ENCODE assay signal across 25 cellular contexts in the genomic region with DNA sequence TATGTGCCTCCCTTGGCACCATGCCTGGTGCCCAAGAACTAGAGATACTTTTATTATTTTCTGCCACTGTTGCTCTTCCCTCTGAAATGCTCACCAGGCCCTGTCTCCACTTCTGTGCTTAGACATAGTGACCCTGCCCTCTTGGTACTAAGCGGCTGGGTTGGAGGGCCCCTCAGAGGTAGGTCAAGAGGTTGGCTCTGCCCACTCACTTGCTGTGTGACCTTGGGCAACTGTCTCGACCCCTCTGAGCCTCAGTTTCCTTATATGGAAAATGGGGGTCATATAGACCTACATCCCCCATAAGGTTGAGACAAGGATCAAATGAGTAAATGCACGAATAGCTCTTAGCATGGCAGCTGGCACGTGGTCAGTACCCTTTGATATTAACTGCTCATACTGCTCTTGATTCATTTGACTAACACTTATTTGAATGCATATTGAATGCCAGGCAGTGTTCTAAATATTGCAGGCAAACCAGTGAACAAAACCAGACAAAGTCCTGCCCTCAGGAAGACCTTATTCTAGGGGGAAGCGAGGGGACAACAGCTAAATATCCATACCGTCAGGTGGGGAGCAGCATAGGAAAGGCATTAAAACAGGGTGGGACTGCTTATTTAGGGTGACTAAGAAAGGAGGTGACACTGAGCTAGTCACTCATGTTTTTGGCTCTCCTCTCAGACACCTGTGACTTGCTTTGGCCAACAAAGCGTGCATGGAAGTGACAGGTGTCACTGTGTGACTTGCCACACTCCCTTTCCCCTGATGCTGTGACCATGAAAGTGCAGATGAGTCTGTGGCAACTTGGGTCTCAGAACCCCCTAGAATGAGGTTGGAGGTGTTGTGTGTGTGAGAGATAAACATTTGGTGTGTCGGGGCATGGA. TPM values are rescaled to one million over a fixed set of nuclear protein-coding genes. Genes with fewer than 3 reads are reported as not detected.
DNase-seq lines count a peak whose midpoint lies in the region; ATAC-seq and TF ChIP-seq lines count a peak whose summit lies in the region.
"Had no signal": no experiment of that assay in that cellular context is flagged by ENCODE, and none has a peak within 500 bp of the region (broad histone marks: within the 10 kb centered on the region; RNA-seq: fewer than 3 reads in every experiment).

No MANE protein-coding gene starts in this region.

- H3K36me3 ChIP-seq in DOHH2 (ENCODE audit: control insufficient read depth, low read length) (peaks cover 5% of the 10 kb centered on the region), OCI-LY7 (ENCODE audit: insufficient read depth, low read length) (no peaks in the 10 kb centered on the region), esophagus (ENCODE audit: control insufficient read depth in 2 of 2, insufficient read depth in 2 of 2, low read length in 1 of 2) (no peaks in the 10 kb centered on the region), upper lobe of right lung (no peaks in the 10 kb centered on the region)
- H3K36me3 ChIP-seq: MG63, SJCRH30 had no signal

- peak; percentile 31 for DNase-seq in Jurkat, Clone E6-1 (ENCODE audit: low read depth, low spot score)
- DNase-seq in OCI-LY7 (ENCODE audit: low spot score) = peak; percentile 87
- no peak for DNase-seq in upper lobe of right lung
- no peak for DNase-seq in chondrocyte (ENCODE audit: low spot score)
- DNase-seq in nephron progenitor cell = no peak
- no peak for DNase-seq in GM20000 (ENCODE audit: low spot score)
- DNase-seq: CD4-positive, alpha-beta memory T cell; DMS153; EL; GOT3; Kasumi-1; MG63; NCI-H1092 treated with DMSO at 0.1 percent for 48 hours; NCI-H146; NCI-H2029 treated with DMSO at 0.1 percent for 48 hours; NCI-H2171 treated with DMSO at 0.1 percent for 48 hours; NCI-H82; PC-3; RPMI8226; SJCRH30 had no signal

- peaks cover 97% of the 10 kb centered on the region for H3K4me1 ChIP-seq in DOHH2 (ENCODE audit: control insufficient read depth, low read length)
- peaks cover 84% of the 10 kb centered on the region for H3K4me1 ChIP-seq in OCI-LY7 (ENCODE audit: insufficient read depth, low read length, poor library complexity, severe bottlenecking)
- H3K4me1 ChIP-seq in esophagus (ENCODE audit: control insufficient read depth in 2 of 2, insufficient read depth in 2 of 2, low read length in 1 of 2) = peaks cover 2 to 15% of the 10 kb centered on the region in 2 donors
- no peaks in the 10 kb centered on the region for H3K4me1 ChIP-seq in upper lobe of right lung
- H3K4me1 ChIP-seq: SJCRH30 had no signal

- no TSS peak for BruUV-seq in OCI-LY7 (replicated peaks; lab: Mats Ljungman, UMichigan)

- H3K9me3 ChIP-seq in DOHH2 (ENCODE audit: control insufficient read depth, insufficient read depth, low read length) (no peaks in the 10 kb centered on the region), OCI-LY7 (ENCODE audit: low read length) (no peaks in the 10 kb centered on the region), esophagus (ENCODE audit: control insufficient read depth in 2 of 2, insufficient read depth in 1 of 2, low read depth in 1 of 2, low read length in 1 of 2) (no peaks in the 10 kb centered on the region), upper lobe of right lung (no peaks in the 10 kb centered on the region)
- H3K9me3 ChIP-seq: MG63, SJCRH30 had no signal

- H3K4me2 ChIP-seq in DOHH2 (ENCODE audit: low read length) = peak overlapping the region; percentile 90
- H3K4me2 ChIP-seq in OCI-LY7 (ENCODE audit: low read length) = peak overlapping the region; percentile 69

- no peaks in the 10 kb centered on the region for H3K27me3 ChIP-seq in DOHH2 (ENCODE audit: control insufficient read depth, low read length)
- no peaks in the 10 kb centered on the region for H3K27me3 ChIP-seq in esophagus (ENCODE audit: control insufficient read depth in 1 of 2, insufficient read depth in 2 of 2, low read length in 2 of 2)
- peaks cover 4% of the 10 kb centered on the region for H3K27me3 ChIP-seq in upper lobe of right lung
- H3K27me3 ChIP-seq: MG63 had no signal

- ATAC-seq in upper lobe of right lung = no peak
- ATAC-seq: GM12878, PC-3 had no signal

- H3K9me2 ChIP-seq in DOHH2 (replicated peaks; ENCODE audit: control insufficient read depth, low read length) (no peaks in the 10 kb centered on the region), OCI-LY7 (ENCODE audit: insufficient read depth, low read length) (no peaks in the 10 kb centered on the region)

- no peaks in the 10 kb centered on the region for H3K4me1 Mint-ChIP-seq in chondrocyte (ENCODE audit: low read depth)
- peaks cover 26% of the 10 kb centered on the region for H3K4me1 Mint-ChIP-seq in nephron progenitor cell
- H3K4me1 Mint-ChIP-seq: CD4-positive, alpha-beta memory T cell had no signal

- H3K36me3 Mint-ChIP-seq in chondrocyte (ENCODE audit: low read depth) = no peaks in the 10 kb centered on the region
- H3K36me3 Mint-ChIP-seq in nephron progenitor cell (ENCODE audit: low read depth) = no peaks in the 10 kb centered on the region
- H3K36me3 Mint-ChIP-seq: CD4-positive, alpha-beta memory T cell had no signal

- TF ChIP-seq CTCF in DOHH2 (IDR thresholded peaks at IDR 0.05; ENCODE audit: low read depth, low read length, poor library complexity, severe bottlenecking) (no peak), OCI-LY7 (conservative IDR thresholded peaks at IDR 0.05; ENCODE audit: low read length) (no peak), upper lobe of right lung (IDR thresholded peaks at IDR 0.05) (no peak), chondrocyte (IDR thresholded peaks at IDR 0.05) (no peak), nephron progenitor cell (IDR thresholded peaks at IDR 0.05) (no peak), GM20000 (IDR thresholded peaks at IDR 0.05; ENCODE audit: extremely low read depth, missing control alignments) (no peak)

- no peaks in the 10 kb centered on the region for H4K20me1 ChIP-seq in DOHH2 (ENCODE audit: control insufficient read depth, insufficient read depth, low read depth, low read length)
- H4K20me1 ChIP-seq in OCI-LY7 (ENCODE audit: insufficient read depth, low read length) = no peaks in the 10 kb centered on the region

- H3K79me2 ChIP-seq in DOHH2 (ENCODE audit: control insufficient read depth, low read length) (peaks cover 12% of the 10 kb centered on the region), OCI-LY7 (ENCODE audit: insufficient read depth, low read depth, low read length) (no peaks in the 10 kb centered on the region)

- POLR2A ChIA-PET in OCI-LY7 (lab: Charles Lee) = interaction anchor here (0.6 to 5.4 kb wide), 8 partner anchors 8 to 217 kb away, joined by 3 to 27 read pairs (median 3); no protein-coding TSS in a partner anchor

- peak overlapping the region; percentile 9; the same call in 1 of the 2 replicates for H2AFZ ChIP-seq in OCI-LY7 (ENCODE audit: low read length)

- CTCF ChIA-PET in OCI-LY7 (lab: Charles Lee; ENCODE audit: unreplicated experiment) = no interaction called here

- H3K4me3 ChIP-seq in DOHH2 (ENCODE audit: low read length) (peak overlapping the region; percentile 33), OCI-LY7 (ENCODE audit: low read depth, low read length, poor library complexity, severe bottlenecking) (peak overlapping the region; percentile 9), esophagus (ENCODE audit: low read depth in 1 of 2, low read length in 2 of 2) (no peak overlapping the region), upper lobe of right lung (no peak overlapping the region)
- H3K4me3 ChIP-seq in Jurkat, Clone E6-1 (ENCODE audit: low read length) = no peak overlapping the region
- H3K4me3 ChIP-seq: GM12878, MG63, SJCRH30 had no signal

- H3K27ac ChIP-seq in DOHH2 (ENCODE audit: low read depth, low read length) (peak overlapping the region; percentile 99), OCI-LY7 (ENCODE audit: low read depth, low read length, poor library complexity, severe bottlenecking) (peak overlapping the region; percentile 95), esophagus (ENCODE audit: low read depth in 2 of 2, low read length in 1 of 2) (peak overlapping the region; percentile 37 to 54), upper lobe of right lung (no peak overlapping the region)
- H3K27ac ChIP-seq: SJCRH30 had no signal

- peaks cover 39% of the 10 kb centered on the region for H3K27me3 Mint-ChIP-seq in chondrocyte (ENCODE audit: low read depth)
- peaks cover 13% of the 10 kb centered on the region for H3K27me3 Mint-ChIP-seq in nephron progenitor cell (ENCODE audit: low read depth, poor library complexity)

- 75 to 78% methylated on average over 8 of the region's 8 CpGs for WGBS in esophagus, 2 donors

- H3K4me3 Mint-ChIP-seq in chondrocyte (ENCODE audit: unreplicated experiment) (no peak overlapping the region), nephron progenitor cell (no peak overlapping the region)
- H3K4me3 Mint-ChIP-seq: CD4-positive, alpha-beta memory T cell had no signal

- intact Hi-C loops in OCI-LY7 (cut with micrococcal nuclease; ENCODE audit: unreplicated experiment) (loop anchor here (5.0 kb wide), 3 partner anchors 68 to 367 kb away; no protein-coding TSS in a partner anchor), upper lobe of right lung (cut with DNase I) (no loop called here)

- H3K27ac Mint-ChIP-seq in chondrocyte (ENCODE audit: unreplicated experiment) (no peak overlapping the region), nephron progenitor cell (no peak overlapping the region)
- H3K27ac Mint-ChIP-seq: CD4-positive, alpha-beta memory T cell had no signal

- peaks cover 39% of the 10 kb centered on the region for H3F3A ChIP-seq in DOHH2 (ENCODE audit: control insufficient read depth, insufficient read depth)

- H3K9me3 Mint-ChIP-seq in chondrocyte (ENCODE audit: low read depth) = no peaks in the 10 kb centered on the region
- H3K9me3 Mint-ChIP-seq in nephron progenitor cell = no peaks in the 10 kb centered on the region
- H3K9me3 Mint-ChIP-seq: CD4-positive, alpha-beta memory T cell had no signal

RNA-seq across cellular contexts. Expression of a gene that starts 14.3 kb away (rescaled TPM):
- not detected for polyA plus RNA-seq in Jurkat, Clone E6-1 (2012; ENCODE audit: insufficient read depth, insufficient read length)
- not detected in 2 replicates for total RNA-seq in OCI-LY7 (2014; rRNA removed; shearing (Covaris generic))
- total RNA-seq in OCI-LY7 (2022) = not detected in 2 replicates
- not detected for polyA plus RNA-seq in esophagus
- not detected for total RNA-seq in upper lobe of right lung
- not detected in 3 replicates for total RNA-seq in chondrocyte
- total RNA-seq: CD4-positive, alpha-beta memory T cell; GM12878; NCI-H460; PC-3; SJCRH30 had no signal
- polyA plus RNA-seq: BJ; CD4-positive, alpha-beta memory T cell; GM12878 had no signal

RNA-seq across cellular contexts. Expression of a gene that starts 35.7 kb away (rescaled TPM):
- 81.1 TPM for polyA plus RNA-seq in Jurkat, Clone E6-1 (2012; ENCODE audit: insufficient read depth, insufficient read length)
- 50.5 and 55.0 TPM in 2 replicates for total RNA-seq in OCI-LY7 (2014; rRNA removed; shearing (Covaris generic))
- total RNA-seq in OCI-LY7 (2022) = 57.4 and 58.2 TPM in 2 replicates
- 10 to 100 TPM in 1 of 2 donors, 1 to 10 TPM in 1; 8.6 to 25.0 TPM for polyA plus RNA-seq in esophagus
- 14.9 TPM for total RNA-seq in upper lobe of right lung
- total RNA-seq in chondrocyte = 17.6 to 22.3 TPM (median 19.0 TPM) in 3 replicates

RNA-seq across cellular contexts. Expression of a gene that starts 48.9 kb away (rescaled TPM):
- polyA plus RNA-seq in Jurkat, Clone E6-1 (2012; ENCODE audit: insufficient read depth, insufficient read length) = not detected
- total RNA-seq in OCI-LY7 (2014; rRNA removed; shearing (Covaris generic)) = 72.2 and 94.2 TPM in 2 replicates
- total RNA-seq in OCI-LY7 (2022) = 2.2 and 3.7 TPM in 2 replicates
- polyA plus RNA-seq in esophagus = 10 to 100 TPM; 17.6 to 28.7 TPM
- total RNA-seq in upper lobe of right lung = 1.2 TPM
- total RNA-seq in chondrocyte = not detected in 3 replicates
- total RNA-seq: CD4-positive, alpha-beta memory T cell; PC-3 had no signal
- polyA plus RNA-seq: BJ; CD4-positive, alpha-beta memory T cell had no signal

Comparison
In these comparisons a context has a peak if more than half of its experiments do, and no peak if none do; other contexts are left out.
1. H3K4me3 ChIP-seq: peak in DOHH2 (single experiment) and OCI-LY7 (single experiment); none in Jurkat, Clone E6-1 (single experiment), esophagus (0 of 2) and upper lobe of right lung (single experiment).
2. DNase-seq: peak in Jurkat, Clone E6-1 (single experiment) and OCI-LY7 (single experiment); none in upper lobe of right lung (single experiment), chondrocyte (single experiment), nephron progenitor cell (single experiment) and GM20000 (single experiment).